Comparison of ENCODE assay signal across 1 cellular context in genomic region chr4:139176299-139177048, GRCh38.
TF ChIP-seq lines count a peak whose summit lies in the region.

No MANE protein-coding gene starts in this region.

TF ChIP-seq in HEK293, 187 proteins besides CTCF, POLR2A, EP300 and RAD21 (continued from another document and continues in another):
- TF ChIP-seq, protein P1, sequence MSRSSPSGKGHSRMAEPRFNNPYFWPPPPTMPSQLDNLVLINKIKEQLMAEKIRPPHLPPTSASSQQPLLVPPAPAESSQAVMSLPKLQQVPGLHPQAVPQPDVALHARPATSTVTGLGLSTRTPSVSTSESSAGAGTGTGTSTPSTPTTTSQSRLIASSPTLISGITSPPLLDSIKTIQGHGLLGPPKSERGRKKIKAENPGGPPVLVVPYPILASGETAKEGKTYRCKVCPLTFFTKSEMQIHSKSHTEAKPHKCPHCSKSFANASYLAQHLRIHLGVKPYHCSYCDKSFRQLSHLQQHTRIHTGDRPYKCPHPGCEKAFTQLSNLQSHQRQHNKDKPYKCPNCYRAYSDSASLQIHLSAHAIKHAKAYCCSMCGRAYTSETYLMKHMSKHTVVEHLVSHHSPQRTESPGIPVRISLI (tag by site-specific recombination; IDR thresholded peaks at IDR 0.05), result no peak
- no peak for TF ChIP-seq ZNF248 (tag by site-specific recombination; IDR thresholded peaks at IDR 0.05)
- peak; percentile 60 for TF ChIP-seq ZNF600 (tag by site-specific recombination; IDR thresholded peaks at IDR 0.05)
- TF ChIP-seq ZNF76 (tag by site-specific recombination; IDR thresholded peaks at IDR 0.05; ENCODE audit: borderline replicate concordance, low read depth), result peak; percentile 25; the same call in 1 of the 2 replicates
- peak; percentile 69; the same call in 1 of the 2 replicates for TF ChIP-seq ZXDB (tag by site-specific recombination; IDR thresholded peaks at IDR 0.05)
- TF ChIP-seq SP3 (tag by site-specific recombination; IDR thresholded peaks at IDR 0.05), result peak; percentile 57; the same call in 1 of the 2 replicates
- TF ChIP-seq ZEB2 (tag by site-specific recombination; IDR thresholded peaks at IDR 0.05), result peak; percentile 69
- TF ChIP-seq ZNF10 (tag by site-specific recombination; IDR thresholded peaks at IDR 0.05), result no peak
- no peak for TF ChIP-seq ZNF48 (tag by site-specific recombination; IDR thresholded peaks at IDR 0.05)
- TF ChIP-seq, protein P2, sequence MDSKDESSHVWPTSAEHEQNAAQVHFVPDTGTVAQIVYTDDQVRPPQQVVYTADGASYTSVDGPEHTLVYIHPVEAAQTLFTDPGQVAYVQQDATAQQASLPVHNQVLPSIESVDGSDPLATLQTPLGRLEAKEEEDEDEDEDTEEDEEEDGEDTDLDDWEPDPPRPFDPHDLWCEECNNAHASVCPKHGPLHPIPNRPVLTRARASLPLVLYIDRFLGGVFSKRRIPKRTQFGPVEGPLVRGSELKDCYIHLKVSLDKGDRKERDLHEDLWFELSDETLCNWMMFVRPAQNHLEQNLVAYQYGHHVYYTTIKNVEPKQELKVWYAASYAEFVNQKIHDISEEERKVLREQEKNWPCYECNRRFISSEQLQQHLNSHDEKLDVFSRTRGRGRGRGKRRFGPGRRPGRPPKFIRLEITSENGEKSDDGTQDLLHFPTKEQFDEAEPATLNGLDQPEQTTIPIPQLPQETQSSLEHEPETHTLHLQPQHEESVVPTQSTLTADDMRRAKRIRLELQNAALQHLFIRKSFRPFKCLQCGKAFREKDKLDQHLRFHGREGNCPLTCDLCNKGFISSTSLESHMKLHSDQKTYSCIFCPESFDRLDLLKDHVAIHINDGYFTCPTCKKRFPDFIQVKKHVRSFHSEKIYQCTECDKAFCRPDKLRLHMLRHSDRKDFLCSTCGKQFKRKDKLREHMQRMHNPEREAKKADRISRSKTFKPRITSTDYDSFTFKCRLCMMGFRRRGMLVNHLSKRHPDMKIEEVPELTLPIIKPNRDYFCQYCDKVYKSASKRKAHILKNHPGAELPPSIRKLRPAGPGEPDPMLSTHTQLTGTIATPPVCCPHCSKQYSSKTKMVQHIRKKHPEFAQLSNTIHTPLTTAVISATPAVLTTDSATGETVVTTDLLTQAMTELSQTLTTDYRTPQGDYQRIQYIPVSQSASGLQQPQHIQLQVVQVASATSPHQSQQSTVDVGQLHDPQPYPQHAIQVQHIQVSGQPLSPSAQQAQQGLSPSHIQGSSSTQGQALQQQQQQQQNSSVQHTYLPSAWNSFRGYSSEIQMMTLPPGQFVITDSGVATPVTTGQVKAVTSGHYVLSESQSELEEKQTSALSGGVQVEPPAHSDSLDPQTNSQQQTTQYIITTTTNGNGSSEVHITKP (tag by site-specific recombination; IDR thresholded peaks at IDR 0.05), result peak; percentile 75
- 0 out of 2 replicates have a peak, but pooled peaks have one; percentile 14 for TF ChIP-seq ZSCAN5A (tag by site-specific recombination; IDR thresholded peaks at IDR 0.05)
- TF ChIP-seq HOXA7 (CRISPR knock-in tag; IDR thresholded peaks at IDR 0.05; ENCODE audit: borderline replicate concordance), result no peak
- TF ChIP-seq ZNF202 (tag by site-specific recombination; IDR thresholded peaks at IDR 0.05; ENCODE audit: borderline replicate concordance), result no peak
- TF ChIP-seq ZNF510 (tag by site-specific recombination; IDR thresholded peaks at IDR 0.05; ENCODE audit: insufficient replicate concordance), result no peak
- TF ChIP-seq ZBTB21 (tag by site-specific recombination; IDR thresholded peaks at IDR 0.05), result no peak
- no peak for TF ChIP-seq ZNF548 (tag by site-specific recombination; IDR thresholded peaks at IDR 0.05)
- no peak for TF ChIP-seq ZNF792 (tag by site-specific recombination; IDR thresholded peaks at IDR 0.05)
- peak; percentile 18; the same call in 1 of the 2 replicates for TF ChIP-seq BCL11A (tag by site-specific recombination; IDR thresholded peaks at IDR 0.05; ENCODE audit: low read depth)
- no peak for TF ChIP-seq HOXC10 (CRISPR knock-in tag; IDR thresholded peaks at IDR 0.05)
- TF ChIP-seq GFI1B (tag by site-specific recombination; IDR thresholded peaks at IDR 0.05), result no peak
- TF ChIP-seq ZNF560 (tag by site-specific recombination; IDR thresholded peaks at IDR 0.05; ENCODE audit: borderline replicate concordance), result no peak
- TF ChIP-seq ZNF114 (tag by site-specific recombination; IDR thresholded peaks at IDR 0.05), result no peak
- no peak for TF ChIP-seq ZNF768 (tag by site-specific recombination; IDR thresholded peaks at IDR 0.05)
- peak; percentile 31; the same call in 1 of the 2 replicates for TF ChIP-seq IKZF3 (tag by site-specific recombination; IDR thresholded peaks at IDR 0.05)
- TF ChIP-seq, protein P3, sequence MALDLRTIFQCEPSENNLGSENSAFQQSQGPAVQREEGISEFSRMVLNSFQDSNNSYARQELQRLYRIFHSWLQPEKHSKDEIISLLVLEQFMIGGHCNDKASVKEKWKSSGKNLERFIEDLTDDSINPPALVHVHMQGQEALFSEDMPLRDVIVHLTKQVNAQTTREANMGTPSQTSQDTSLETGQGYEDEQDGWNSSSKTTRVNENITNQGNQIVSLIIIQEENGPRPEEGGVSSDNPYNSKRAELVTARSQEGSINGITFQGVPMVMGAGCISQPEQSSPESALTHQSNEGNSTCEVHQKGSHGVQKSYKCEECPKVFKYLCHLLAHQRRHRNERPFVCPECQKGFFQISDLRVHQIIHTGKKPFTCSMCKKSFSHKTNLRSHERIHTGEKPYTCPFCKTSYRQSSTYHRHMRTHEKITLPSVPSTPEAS (tag by site-specific recombination; IDR thresholded peaks at IDR 0.05), result no peak
- TF ChIP-seq, protein P4, sequence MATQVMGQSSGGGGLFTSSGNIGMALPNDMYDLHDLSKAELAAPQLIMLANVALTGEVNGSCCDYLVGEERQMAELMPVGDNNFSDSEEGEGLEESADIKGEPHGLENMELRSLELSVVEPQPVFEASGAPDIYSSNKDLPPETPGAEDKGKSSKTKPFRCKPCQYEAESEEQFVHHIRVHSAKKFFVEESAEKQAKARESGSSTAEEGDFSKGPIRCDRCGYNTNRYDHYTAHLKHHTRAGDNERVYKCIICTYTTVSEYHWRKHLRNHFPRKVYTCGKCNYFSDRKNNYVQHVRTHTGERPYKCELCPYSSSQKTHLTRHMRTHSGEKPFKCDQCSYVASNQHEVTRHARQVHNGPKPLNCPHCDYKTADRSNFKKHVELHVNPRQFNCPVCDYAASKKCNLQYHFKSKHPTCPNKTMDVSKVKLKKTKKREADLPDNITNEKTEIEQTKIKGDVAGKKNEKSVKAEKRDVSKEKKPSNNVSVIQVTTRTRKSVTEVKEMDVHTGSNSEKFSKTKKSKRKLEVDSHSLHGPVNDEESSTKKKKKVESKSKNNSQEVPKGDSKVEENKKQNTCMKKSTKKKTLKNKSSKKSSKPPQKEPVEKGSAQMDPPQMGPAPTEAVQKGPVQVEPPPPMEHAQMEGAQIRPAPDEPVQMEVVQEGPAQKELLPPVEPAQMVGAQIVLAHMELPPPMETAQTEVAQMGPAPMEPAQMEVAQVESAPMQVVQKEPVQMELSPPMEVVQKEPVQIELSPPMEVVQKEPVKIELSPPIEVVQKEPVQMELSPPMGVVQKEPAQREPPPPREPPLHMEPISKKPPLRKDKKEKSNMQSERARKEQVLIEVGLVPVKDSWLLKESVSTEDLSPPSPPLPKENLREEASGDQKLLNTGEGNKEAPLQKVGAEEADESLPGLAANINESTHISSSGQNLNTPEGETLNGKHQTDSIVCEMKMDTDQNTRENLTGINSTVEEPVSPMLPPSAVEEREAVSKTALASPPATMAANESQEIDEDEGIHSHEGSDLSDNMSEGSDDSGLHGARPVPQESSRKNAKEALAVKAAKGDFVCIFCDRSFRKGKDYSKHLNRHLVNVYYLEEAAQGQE (tag by site-specific recombination; IDR thresholded peaks at IDR 0.05), result no peak
- TF ChIP-seq GLIS2 (tag by site-specific recombination; IDR thresholded peaks at IDR 0.05), result peak; percentile 94
- peak; percentile 35; the same call in 1 of the 2 replicates for TF ChIP-seq ZNF391 (tag by site-specific recombination; IDR thresholded peaks at IDR 0.05; ENCODE audit: borderline replicate concordance, low read depth)
- no peak for TF ChIP-seq ZNF155 (tag by site-specific recombination; IDR thresholded peaks at IDR 0.05)
- TF ChIP-seq, protein P5, sequence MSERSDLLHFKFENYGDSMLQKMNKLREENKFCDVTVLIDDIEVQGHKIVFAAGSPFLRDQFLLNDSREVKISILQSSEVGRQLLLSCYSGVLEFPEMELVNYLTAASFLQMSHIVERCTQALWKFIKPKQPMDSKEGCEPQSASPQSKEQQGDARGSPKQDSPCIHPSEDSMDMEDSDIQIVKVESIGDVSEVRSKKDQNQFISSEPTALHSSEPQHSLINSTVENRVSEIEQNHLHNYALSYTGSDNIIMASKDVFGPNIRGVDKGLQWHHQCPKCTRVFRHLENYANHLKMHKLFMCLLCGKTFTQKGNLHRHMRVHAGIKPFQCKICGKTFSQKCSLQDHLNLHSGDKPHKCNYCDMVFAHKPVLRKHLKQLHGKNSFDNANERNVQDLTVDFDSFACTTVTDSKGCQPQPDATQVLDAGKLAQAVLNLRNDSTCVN (tag by site-specific recombination; optimal IDR thresholded peaks at IDR 0.05), result peak; percentile 93
- no peak for TF ChIP-seq ZBTB49 (tag by site-specific recombination; IDR thresholded peaks at IDR 0.05; ENCODE audit: low read depth)
- TF ChIP-seq ZNF473 (tag by site-specific recombination; IDR thresholded peaks at IDR 0.05), result no peak
- TF ChIP-seq ZNF677 (tag by site-specific recombination; IDR thresholded peaks at IDR 0.05), result no peak
- TF ChIP-seq SP7 (tag by site-specific recombination; IDR thresholded peaks at IDR 0.05), result peak; percentile 60; the same call in 1 of the 2 replicates
- no peak for TF ChIP-seq ZNF624 (tag by site-specific recombination; IDR thresholded peaks at IDR 0.05)
- 0 out of 2 replicates have a peak, but pooled peaks have one; percentile 45 for TF ChIP-seq ZNF324 (tag by site-specific recombination; IDR thresholded peaks at IDR 0.05)
- TF ChIP-seq ZNF133 (tag by site-specific recombination; IDR thresholded peaks at IDR 0.05), result no peak
- peak; percentile 45 for TF ChIP-seq ZFHX2 (tag by site-specific recombination; conservative IDR thresholded peaks at IDR 0.05)
- no peak for TF ChIP-seq ZNF654 (tag by site-specific recombination; IDR thresholded peaks at IDR 0.05; ENCODE audit: low read depth)
- TF ChIP-seq ZNF341 (tag by site-specific recombination; IDR thresholded peaks at IDR 0.05; ENCODE audit: low read depth), result peak; percentile 99
- peak; percentile 58; the same call in 1 of the 2 replicates for TF ChIP-seq KLF7 (tag by site-specific recombination; IDR thresholded peaks at IDR 0.05; ENCODE audit: borderline replicate concordance)
- TF ChIP-seq ZNF174 (tag by site-specific recombination; IDR thresholded peaks at IDR 0.05), result no peak
- TF ChIP-seq MYNN (tag by site-specific recombination; IDR thresholded peaks at IDR 0.05; ENCODE audit: borderline replicate concordance), result no peak
- no peak for TF ChIP-seq ZNF112 (tag by site-specific recombination; IDR thresholded peaks at IDR 0.05)
- TF ChIP-seq, protein P6, sequence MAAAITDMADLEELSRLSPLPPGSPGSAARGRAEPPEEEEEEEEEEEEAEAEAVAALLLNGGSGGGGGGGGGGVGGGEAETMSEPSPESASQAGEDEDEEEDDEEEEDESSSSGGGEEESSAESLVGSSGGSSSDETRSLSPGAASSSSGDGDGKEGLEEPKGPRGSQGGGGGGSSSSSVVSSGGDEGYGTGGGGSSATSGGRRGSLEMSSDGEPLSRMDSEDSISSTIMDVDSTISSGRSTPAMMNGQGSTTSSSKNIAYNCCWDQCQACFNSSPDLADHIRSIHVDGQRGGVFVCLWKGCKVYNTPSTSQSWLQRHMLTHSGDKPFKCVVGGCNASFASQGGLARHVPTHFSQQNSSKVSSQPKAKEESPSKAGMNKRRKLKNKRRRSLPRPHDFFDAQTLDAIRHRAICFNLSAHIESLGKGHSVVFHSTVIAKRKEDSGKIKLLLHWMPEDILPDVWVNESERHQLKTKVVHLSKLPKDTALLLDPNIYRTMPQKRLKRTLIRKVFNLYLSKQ (tag by site-specific recombination; IDR thresholded peaks at IDR 0.05; ENCODE audit: borderline replicate concordance), result no peak
- TF ChIP-seq GLIS1 (tag by site-specific recombination; IDR thresholded peaks at IDR 0.05), result peak; percentile 79
- TF ChIP-seq ZNF530 (tag by site-specific recombination; IDR thresholded peaks at IDR 0.05; ENCODE audit: low read depth), result no peak
- TF ChIP-seq ZSCAN16 (tag by site-specific recombination; IDR thresholded peaks at IDR 0.05), result no peak
- no peak for TF ChIP-seq GLI4 (tag by site-specific recombination; IDR thresholded peaks at IDR 0.05)
- no peak for TF ChIP-seq ZNF366 (tag by site-specific recombination; conservative IDR thresholded peaks at IDR 0.05)
- TF ChIP-seq ZNF426 (tag by site-specific recombination; IDR thresholded peaks at IDR 0.05), result no peak
- no peak for TF ChIP-seq ZNF707 (tag by site-specific recombination; IDR thresholded peaks at IDR 0.05)
- TF ChIP-seq ZNF350 (tag by site-specific recombination; IDR thresholded peaks at IDR 0.05), result no peak
- TF ChIP-seq BCL11B (tag by site-specific recombination; IDR thresholded peaks at IDR 0.05; ENCODE audit: low read depth), result no peak; the same call in 1 of the 2 replicates
- TF ChIP-seq ZNF132 (tag by site-specific recombination; IDR thresholded peaks at IDR 0.05; ENCODE audit: borderline replicate concordance), result no peak
